ENCODE assay signal across 21 cellular contexts in the genomic region with DNA sequence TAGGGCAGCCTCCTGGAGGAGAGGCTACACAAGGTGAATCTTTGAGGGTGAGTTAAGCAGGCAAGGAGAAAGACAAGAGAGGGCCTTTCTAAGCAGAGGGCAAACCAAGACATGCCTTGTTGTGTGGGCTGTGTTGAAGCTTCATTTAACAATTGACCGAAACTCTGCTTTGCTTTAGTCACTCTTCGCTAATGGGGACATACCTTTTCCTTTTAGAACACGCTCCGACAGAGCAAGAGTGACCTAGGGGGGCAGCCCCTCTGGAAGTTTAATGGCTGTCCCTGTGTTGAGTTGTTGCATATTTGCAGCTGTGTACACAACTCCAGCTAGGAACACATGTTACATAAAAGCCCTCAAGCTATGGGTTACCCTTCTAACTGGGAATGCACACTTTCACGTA.
"Had no signal": no experiment of that assay in that cellular context is flagged by ENCODE, and none has a peak within 500 bp of the region (broad histone marks: within the 10 kb centered on the region; RNA-seq: fewer than 3 reads in every experiment).

No MANE protein-coding gene starts in this region.

- H3K27me3 Mint-ChIP-seq: activated T-helper 17 cell treated with anti-CD3 and anti-CD28 coated beads, Interleukin-2, amount 50 U/mL, for 72 hours; effector memory CD8-positive, alpha-beta T cell; stimulated activated naive B cell treated with anti-CD40 and anti-IgM and Interleukin-4, amounts not matched to agents 10 μg/mL and 1 μg/mL and 100 μg/mL, for 72 hours had no signal

- H3K4me1 ChIP-seq: lower lobe of right lung, parathyroid adenoma, right lobe of liver, tibial nerve, uterus had no signal

- FAIRE-seq: frontal cortex had no signal

- H3K36me3 ChIP-seq: lower lobe of right lung, right lobe of liver, tibial nerve, uterus had no signal

- H3K27ac ChIP-seq: lower lobe of right lung, parathyroid adenoma, right lobe of liver, uterus had no signal

- H3K27ac Mint-ChIP-seq: activated CD4-positive, alpha-beta memory T cell treated with anti-CD3 and anti-CD28 coated beads, Interleukin-2, amount 10 ng/mL, durations not matched to agents 7 days and 5 days; activated naive CD8-positive, alpha-beta T cell treated with anti-CD3 and anti-CD28 coated beads for 36 hours; activated T-helper 17 cell treated with anti-CD3 and anti-CD28 coated beads, Interleukin-2, amount 50 U/mL, for 72 hours; effector memory CD8-positive, alpha-beta T cell; natural killer cell; stimulated activated naive B cell treated with anti-CD40 and anti-IgM and Interleukin-4, amounts not matched to agents 10 μg/mL and 1 μg/mL and 100 μg/mL, for 72 hours had no signal

- H3K27me3 ChIP-seq: right lobe of liver, tibial nerve, uterus had no signal

- H3K79me2 ChIP-seq: parathyroid adenoma had no signal

- H3K4me3 ChIP-seq: lower lobe of right lung, right lobe of liver, tibial nerve, uterus had no signal

- H3K9me3 Mint-ChIP-seq: activated CD4-positive, alpha-beta memory T cell treated with anti-CD3 and anti-CD28 coated beads, Interleukin-2, amount 10 ng/mL, durations not matched to agents 7 days and 5 days; activated naive CD8-positive, alpha-beta T cell treated with anti-CD3 and anti-CD28 coated beads for 36 hours; activated T-helper 17 cell treated with anti-CD3 and anti-CD28 coated beads, Interleukin-2, amount 50 U/mL, for 72 hours; effector memory CD8-positive, alpha-beta T cell; natural killer cell had no signal

- H3K36me3 Mint-ChIP-seq: activated naive CD8-positive, alpha-beta T cell treated with anti-CD3 and anti-CD28 coated beads for 36 hours; natural killer cell; stimulated activated naive B cell treated with anti-CD40 and anti-IgM and Interleukin-4, amounts not matched to agents 10 μg/mL and 1 μg/mL and 100 μg/mL, for 72 hours had no signal

- DNase-seq: activated CD4-positive, alpha-beta memory T cell treated with anti-CD3 and anti-CD28 coated beads, Interleukin-2, amount 10 ng/mL, durations not matched to agents 7 days and 5 days; activated CD4-positive, alpha-beta T cell treated with anti-CD3 and anti-CD28 coated beads for 48 hours; activated CD4-positive, CD25-positive, alpha-beta regulatory T cell; activated naive CD4-positive, alpha-beta T cell; activated naive CD8-positive, alpha-beta T cell treated with anti-CD3 and anti-CD28 coated beads for 36 hours; activated T-cell treated with anti-CD3 and anti-CD28 coated beads, Interleukin-2, amount 50 U/mL, for 1 hour; amniotic stem cell; effector memory CD8-positive, alpha-beta T cell; islet precursor cell; left colon; lower lobe of right lung; natural killer cell; right lobe of liver; stimulated activated CD4-positive, alpha-beta T cell treated with anti-CD3 and anti-CD28 coated beads, Interleukin-4, amount 100 ng/mL, for 24 hours; stimulated activated naive B cell treated with anti-CD40 and anti-IgM and Interleukin-4, amounts not matched to agents 10 μg/mL and 1 μg/mL and 100 μg/mL, for 72 hours; T-helper 9 cell; uterus had no signal

- H3K4me1 Mint-ChIP-seq: activated T-helper 17 cell treated with anti-CD3 and anti-CD28 coated beads, Interleukin-2, amount 50 U/mL, for 72 hours had no signal

- H3K9me3 ChIP-seq: lower lobe of right lung, right lobe of liver, uterus had no signal

- ATAC-seq: activated T-helper 17 cell treated with anti-CD3 and anti-CD28 coated beads, Interleukin-2, amount 50 U/mL, for 72 hours; effector memory CD8-positive, alpha-beta T cell; left colon; lower lobe of right lung; natural killer cell; right lobe of liver; stimulated activated naive B cell treated with anti-CD40 and anti-IgM and Interleukin-4, amounts not matched to agents 10 μg/mL and 1 μg/mL and 100 μg/mL, for 72 hours had no signal

- H3K9ac ChIP-seq: parathyroid adenoma had no signal

- H3K4me3 Mint-ChIP-seq: activated CD4-positive, alpha-beta memory T cell treated with anti-CD3 and anti-CD28 coated beads, Interleukin-2, amount 10 ng/mL, durations not matched to agents 7 days and 5 days; activated naive CD8-positive, alpha-beta T cell treated with anti-CD3 and anti-CD28 coated beads for 36 hours; activated T-helper 17 cell treated with anti-CD3 and anti-CD28 coated beads, Interleukin-2, amount 50 U/mL, for 72 hours; effector memory CD8-positive, alpha-beta T cell; natural killer cell; stimulated activated naive B cell treated with anti-CD40 and anti-IgM and Interleukin-4, amounts not matched to agents 10 μg/mL and 1 μg/mL and 100 μg/mL, for 72 hours had no signal

- H2AFZ ChIP-seq: parathyroid adenoma had no signal
